ENCODE assay signal across 16 cellular contexts in genomic region chr16:72845322-72846020, GRCh38.
DNase-seq lines count a peak whose midpoint lies in the region; ATAC-seq and TF ChIP-seq lines count a peak whose summit lies in the region.
"Had no signal": no experiment of that assay in that cellular context is flagged by ENCODE, and none has a peak within 500 bp of the region (broad histone marks: within the 10 kb centered on the region; RNA-seq: fewer than 3 reads in every experiment).

No MANE protein-coding gene starts in this region.

- no peak for ATAC-seq in IMR-90 (ENCODE audit: low read depth)
- no peak for ATAC-seq in sciatic nerve

- BruUV-seq in IMR-90 (replicated peaks; lab: Mats Ljungman, UMichigan), result no TSS peak

- TF ChIP-seq POLR2A in IMR-90 (IDR thresholded peaks at IDR 0.05; ENCODE audit: low read depth, low read length), result no peak

- peaks cover 19 to 70% of the 10 kb centered on the region in 2 experiments for H3K79me1 ChIP-seq in IMR-90 (ENCODE audit: low read depth in 1 of 2, low read length in 2 of 2)

- dilution Hi-C loops in IMR-90 (cut with HindIII; ENCODE audit: low sequenced_read_pairs, unreplicated experiment), result no loop called here

- no peak overlapping the region for H3K56ac ChIP-seq in IMR-90 (ENCODE audit: extremely low read depth, insufficient read depth, low read length)

- in situ Hi-C loops in IMR-90 (cut with MboI; ENCODE audit: low sequenced_read_pairs), result loop anchor here (10.0 kb wide), 1 partner anchor 209 kb away; no protein-coding TSS in a partner anchor

- no peak overlapping the region for H2BK20ac ChIP-seq in IMR-90 (ENCODE audit: low read depth, low read length)

- H3K14ac ChIP-seq in IMR-90 (replicated peaks; ENCODE audit: low read depth, low read length), result no peak overlapping the region

- no peak overlapping the region for H3K18ac ChIP-seq in IMR-90 (ENCODE audit: low read depth, low read length)

- TF ChIP-seq CTCF in IMR-90 (conservative IDR thresholded peaks at IDR 0.05; ENCODE audit: low read depth, low read length) (no peak), coronary artery (IDR thresholded peaks at IDR 0.05) (no peak)

- H3K23ac ChIP-seq in IMR-90 (ENCODE audit: low read depth, low read length), result peak overlapping the region; percentile 37

- H3K4me2 ChIP-seq in BLaER1 (peak overlapping the region; percentile 80), IMR-90 (ENCODE audit: low read depth, low read length) (no peak overlapping the region)

- DNase-seq in IMR-90 (no peak), coronary artery (ENCODE audit: low spot score) (no peak), sciatic nerve (ENCODE audit: low spot score) (peak; percentile 27), HPDE6-E6E7 (ENCODE audit: extremely low spot score) (no peak)
- DNase-seq in stimulated activated CD4-positive, alpha-beta T cell treated with anti-CD3 and anti-CD28 coated beads, Interleukin-1b, Interleukin-23, amount 100 ng/mL, for 48 hours, result no peak
- no peak for DNase-seq in effector memory CD4-positive, alpha-beta T cell
- DNase-seq: COR-L47, H7, Kasumi-1, NCI-H1417, NCI-H1930, NCI-H2171 treated with DMSO at 0.1 percent for 48 hours, NCI-H510A treated with DMSO at 0.1 percent for 48 hours, RPMI8226 had no signal

- H3K36me3 ChIP-seq in BLaER1, result no peaks in the 10 kb centered on the region
- H3K36me3 ChIP-seq in IMR-90 (ENCODE audit: control insufficient read depth, insufficient read depth, low read length), result no peaks in the 10 kb centered on the region
- H3K36me3 ChIP-seq in effector memory CD4-positive, alpha-beta T cell (ENCODE audit: control insufficient read depth, insufficient read depth, low read length), result no peaks in the 10 kb centered on the region
- H3K36me3 ChIP-seq: SJSA1 had no signal

- CTCF ChIA-PET in IMR-90 (lab: Yijun Ruan, JAX), result no interaction called here

- intact Hi-C loops in IMR-90 (cut with micrococcal nuclease) (loop anchor here (5.0 kb wide), 1 partner anchor 343 kb away; no protein-coding TSS in a partner anchor), sciatic nerve (cut with DNase I) (no loop called here)

- H3K4ac ChIP-seq in IMR-90 (ENCODE audit: low read depth, low read length), result peak overlapping the region; percentile 66; the same call in 1 of the 2 replicates

- no peak overlapping the region for H4K5ac ChIP-seq in IMR-90 (ENCODE audit: low read depth, low read length)

- H2AK5ac ChIP-seq in IMR-90 (ENCODE audit: low read depth, low read length), result peak overlapping the region; percentile 51; the same call in 1 of the 2 replicates

- no peak overlapping the region for H3K27ac ChIP-seq in BLaER1
- no peak overlapping the region for H3K27ac ChIP-seq in IMR-90 (ENCODE audit: insufficient read depth, low read length)
- H3K27ac ChIP-seq in coronary artery, result peak overlapping the region; percentile 97 to 99
- H3K27ac ChIP-seq in effector memory CD4-positive, alpha-beta T cell (ENCODE audit: insufficient read depth, low read length, poor library complexity, severe bottlenecking), result no peak overlapping the region
- H3K27ac ChIP-seq: SJSA1 had no signal

- 91% methylated on average over 6 of the region's 16 CpGs; no CpG with 5 or more reads in 1 of the 2 experiments for WGBS in IMR-90 (ENCODE audit: extremely low coverage in 2 of 2, insufficient read length in 1 of 2), 2 experiments

- H3K4me3 ChIP-seq in BLaER1 (no peak overlapping the region), IMR-90 (ENCODE audit: insufficient read depth, low read depth, low read length) (no peak overlapping the region), coronary artery (no peak overlapping the region)
- no peak overlapping the region for H3K4me3 ChIP-seq in effector memory CD4-positive, alpha-beta T cell (ENCODE audit: insufficient read depth, low read depth, low read length, poor library complexity, severe bottlenecking)
- H3K4me3 ChIP-seq: SJSA1 had no signal

- H4K8ac ChIP-seq in IMR-90 (ENCODE audit: low read depth in 2 of 2, low read length in 2 of 2), result no peak overlapping the region

- no peak overlapping the region for H2BK15ac ChIP-seq in IMR-90 (ENCODE audit: low read depth, low read length)

- H4K20me1 ChIP-seq in BLaER1, result no peaks in the 10 kb centered on the region
- H4K20me1 ChIP-seq in IMR-90 (ENCODE audit: insufficient read depth, low read length), result peaks cover 8% of the 10 kb centered on the region; the same call in 1 of the 2 replicates

- H2BK120ac ChIP-seq in IMR-90 (ENCODE audit: low read depth, low read length), result no peak overlapping the region

- no peak overlapping the region for H2BK5ac ChIP-seq in IMR-90 (ENCODE audit: low read depth, low read length, poor library complexity, severe bottlenecking)

- POLR2A ChIA-PET in IMR-90 (lab: Charles Lee; ENCODE audit: unreplicated experiment), result no interaction called here

- H3K9me1 ChIP-seq in IMR-90 (ENCODE audit: insufficient read depth, low read length), result peaks cover 18% of the 10 kb centered on the region

- H3K9ac ChIP-seq in BLaER1 (no peak overlapping the region), IMR-90 (ENCODE audit: low read depth, low read length) (no peak overlapping the region)

- no peak overlapping the region for H2AK9ac ChIP-seq in IMR-90 (replicated peaks; ENCODE audit: low read depth, low read length, poor library complexity)

- no peak overlapping the region for H2AFZ ChIP-seq in IMR-90 (replicated peaks; ENCODE audit: low read length, poor library complexity)

- no peak overlapping the region; the same call in 1 of the 2 replicates for H4K91ac ChIP-seq in IMR-90 (ENCODE audit: insufficient read depth, low read depth, low read length)

- H3K9me3 ChIP-seq in BLaER1 (no peaks in the 10 kb centered on the region), IMR-90 (ENCODE audit: control insufficient read depth, insufficient read depth, low read length) (no peaks in the 10 kb centered on the region)
- no peaks in the 10 kb centered on the region for H3K9me3 ChIP-seq in effector memory CD4-positive, alpha-beta T cell (ENCODE audit: control insufficient read depth, low read length)
- H3K9me3 ChIP-seq: SJSA1 had no signal

- H3K4me1 ChIP-seq in BLaER1, result peaks cover 66% of the 10 kb centered on the region
- H3K4me1 ChIP-seq in IMR-90 (ENCODE audit: control insufficient read depth, insufficient read depth, low read length), result peaks cover 31% of the 10 kb centered on the region
- no peaks in the 10 kb centered on the region for H3K4me1 ChIP-seq in effector memory CD4-positive, alpha-beta T cell (ENCODE audit: control insufficient read depth, insufficient read depth, low read length, poor library complexity, severe bottlenecking)

- H3K27me3 ChIP-seq in BLaER1 (no peaks in the 10 kb centered on the region), IMR-90 (ENCODE audit: control insufficient read depth, insufficient read depth, low read length) (no peaks in the 10 kb centered on the region)
- H3K27me3 ChIP-seq in effector memory CD4-positive, alpha-beta T cell (replicated peaks; ENCODE audit: control insufficient read depth, insufficient read depth, low read length, poor library complexity, severe bottlenecking), result no peaks in the 10 kb centered on the region
- H3K27me3 ChIP-seq: SJSA1 had no signal

- TF ChIP-seq RAD21 in IMR-90 (IDR thresholded peaks at IDR 0.05; ENCODE audit: low read length), result no peak

TF ChIP-seq in IMR-90, 13 proteins besides CTCF, POLR2A, EP300 and RAD21:
- TF ChIP-seq USF2 (IDR thresholded peaks at IDR 0.05; ENCODE audit: low read depth, low read length) (no peak), SMC3 (IDR thresholded peaks at IDR 0.05; ENCODE audit: low read depth, low read length) (no peak), MXI1 (IDR thresholded peaks at IDR 0.05; ENCODE audit: borderline replicate concordance, low read depth, low read length) (no peak), MAFK (IDR thresholded peaks at IDR 0.05; ENCODE audit: low read depth, low read length) (no peak), MAZ (IDR thresholded peaks at IDR 0.05; ENCODE audit: borderline replicate concordance, low read depth, low read length) (no peak), FOS (IDR thresholded peaks at IDR 0.05; ENCODE audit: low read depth, low read length) (no peak), CEBPB (IDR thresholded peaks at IDR 0.05; ENCODE audit: low read depth, low read length) (no peak), NFE2L2 (IDR thresholded peaks at IDR 0.05; ENCODE audit: low read depth, low read length) (no peak), CHD1 (IDR thresholded peaks at IDR 0.05; ENCODE audit: low read depth, low read length) (no peak), BHLHE40 (IDR thresholded peaks at IDR 0.05; ENCODE audit: low read depth, low read length) (no peak), ELK1 (IDR thresholded peaks at IDR 0.05; ENCODE audit: borderline replicate concordance, low read depth, low read length) (no peak), RCOR1 (IDR thresholded peaks at IDR 0.05; ENCODE audit: insufficient replicate concordance, low read length) (no peak), RFX5 (IDR thresholded peaks at IDR 0.05; ENCODE audit: low read depth, low read length) (no peak)

Comparison
In these comparisons a context has a peak if more than half of its experiments do, and no peak if none do; other contexts are left out.
1. H3K27ac ChIP-seq: peak in coronary artery (2 of 2); none in BLaER1 (single experiment), IMR-90 (single experiment) and effector memory CD4-positive, alpha-beta T cell (single experiment).